11 cellular contexts compared by ENCODE assay signal in the genomic region with DNA sequence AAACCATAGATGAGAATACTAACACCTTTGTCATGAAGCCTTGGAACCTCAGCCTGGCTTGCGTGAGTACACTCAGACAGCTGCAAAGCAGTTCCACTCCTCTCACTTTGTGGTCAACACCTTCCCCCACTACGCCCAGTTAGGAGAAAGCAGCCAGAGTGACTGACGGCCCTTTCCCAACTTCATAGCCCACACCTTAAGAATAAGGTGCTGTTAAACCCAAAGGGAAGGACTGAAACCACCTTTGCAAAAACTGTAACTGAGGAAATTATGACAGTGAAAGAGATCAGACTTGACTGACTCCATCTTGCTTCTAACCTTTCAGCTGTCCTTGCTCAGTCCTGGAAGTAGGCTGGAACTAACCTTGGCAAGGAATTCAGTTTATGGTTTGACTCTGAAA. TPM values are rescaled to one million over a fixed set of nuclear protein-coding genes. Genes with fewer than 3 reads are reported as not detected.
DNase-seq lines count a peak whose midpoint lies in the region; ATAC-seq lines count a peak whose summit lies in the region.
"Had no signal": no experiment of that assay in that cellular context is flagged by ENCODE, and none has a peak within 500 bp of the region (broad histone marks: within the 10 kb centered on the region; RNA-seq: fewer than 3 reads in every experiment).

No MANE protein-coding gene starts in this region.

- peak overlapping the region; percentile 44 to 74 for H3K27ac Mint-ChIP-seq in activated naive CD4-positive, alpha-beta T cell treated with anti-CD3 and anti-CD28 coated beads, Interleukin-2, amount 50 U/mL, for 72 hours
- H3K27ac Mint-ChIP-seq in stimulated activated naive CD8-positive, alpha-beta T cell treated with anti-CD3 and anti-CD28 coated beads, Interleukin-15, amount 100 ng/mL, for 72 hours: peak overlapping the region; percentile 44 to 86

- H3K4me2 ChIP-seq in GM23248 (ENCODE audit: unreplicated experiment): no peak overlapping the region

- peaks cover 37% of the 10 kb centered on the region; the same call in 1 of the 2 replicates for H4K20me1 ChIP-seq in GM23248 (ENCODE audit: insufficient read depth)

- no peaks in the 10 kb centered on the region for H3K27me3 Mint-ChIP-seq in stimulated activated naive CD8-positive, alpha-beta T cell treated with anti-CD3 and anti-CD28 coated beads, Interleukin-15, amount 100 ng/mL, for 72 hours

- H3K4me3 ChIP-seq in GM23248: no peak overlapping the region

- peak; percentile 73 for DNase-seq in stimulated activated CD4-positive, alpha-beta T cell treated with anti-CD3 and anti-CD28 coated beads, Interleukin-15, amount 100 ng/mL, for 24 hours
- DNase-seq in stimulated activated CD4-positive, alpha-beta T cell treated with anti-CD3 and anti-CD28 coated beads, Interleukin-2, amount 100 ng/mL, for 48 hours: no peak
- peak; percentile 39 to 75 for DNase-seq in activated naive CD4-positive, alpha-beta T cell treated with anti-CD3 and anti-CD28 coated beads, Interleukin-2, amount 50 U/mL, for 72 hours (ENCODE audit: low spot score in 2 of 2)
- peak; percentile 38 to 77 for DNase-seq in stimulated activated naive CD8-positive, alpha-beta T cell treated with anti-CD3 and anti-CD28 coated beads, Interleukin-15, amount 100 ng/mL, for 72 hours
- DNase-seq in GM23248 (no peak), DMS79 treated with DMSO at 0.1 percent for 48 hours (lab: John Stamatoyannopoulos, UW) (no peak)
- DNase-seq: effector CD4-positive, alpha-beta T cell; islet precursor cell; NCI-H1436 treated with DMSO at 0.1 percent for 48 hours had no signal

- H3K36me3 ChIP-seq in GM23248 (ENCODE audit: low read depth): no peaks in the 10 kb centered on the region

- peaks cover 20 to 45% of the 10 kb centered on the region in 2 donors for H3K36me3 Mint-ChIP-seq in activated naive CD4-positive, alpha-beta T cell treated with anti-CD3 and anti-CD28 coated beads, Interleukin-2, amount 50 U/mL, for 72 hours

- peaks cover 6% of the 10 kb centered on the region for H3K4me1 ChIP-seq in GM23248 (ENCODE audit: insufficient read depth)

- no peak overlapping the region for H3K9ac ChIP-seq in GM23248

- H3K27me3 ChIP-seq in GM23248 (replicated peaks; ENCODE audit: insufficient read depth): no peaks in the 10 kb centered on the region

- WGBS in GM23248 (ENCODE audit: low coverage in 1 of 2, low lambda C conversion rate in 2 of 2, missing lambda C conversion rate in 2 of 2), 2 experiments: 91 to 95% methylated on average over 3 of the region's 3 CpGs

- H2AFZ ChIP-seq in GM23248: no peak overlapping the region

- H3K79me2 ChIP-seq in GM23248 (ENCODE audit: insufficient read depth): peaks cover 100% of the 10 kb centered on the region

- no peaks in the 10 kb centered on the region for H3K9me3 ChIP-seq in GM23248 (ENCODE audit: low read depth)

- ATAC-seq in HG03139 (IDR thresholded peaks at IDR 0.05; ENCODE audit: unreplicated experiment) (peak; percentile 87), HG03280 (IDR thresholded peaks at IDR 0.05; ENCODE audit: unreplicated experiment) (no peak)
- peak; percentile 98 to 99 for ATAC-seq in activated naive CD4-positive, alpha-beta T cell treated with anti-CD3 and anti-CD28 coated beads, Interleukin-2, amount 50 U/mL, for 72 hours
- ATAC-seq in stimulated activated naive CD8-positive, alpha-beta T cell treated with anti-CD3 and anti-CD28 coated beads, Interleukin-15, amount 100 ng/mL, for 72 hours: peak; percentile 99

- H3K4me3 Mint-ChIP-seq in stimulated activated naive CD8-positive, alpha-beta T cell treated with anti-CD3 and anti-CD28 coated beads, Interleukin-15, amount 100 ng/mL, for 72 hours: peak overlapping the region; percentile 62 to 64

- no peaks in the 10 kb centered on the region for H3K9me2 ChIP-seq in GM23248 (ENCODE audit: insufficient read depth)

- H3K27ac ChIP-seq in GM23248: no peak overlapping the region

- peaks cover 53% of the 10 kb centered on the region for H3K4me1 Mint-ChIP-seq in stimulated activated naive CD8-positive, alpha-beta T cell treated with anti-CD3 and anti-CD28 coated beads, Interleukin-15, amount 100 ng/mL, for 72 hours

- in situ Hi-C loops in GM23248 (cut with MboI): no loop called here

- H3F3A ChIP-seq in GM23248 (ENCODE audit: insufficient read depth): no peaks in the 10 kb centered on the region

- H3K9me3 Mint-ChIP-seq in activated naive CD4-positive, alpha-beta T cell treated with anti-CD3 and anti-CD28 coated beads, Interleukin-2, amount 50 U/mL, for 72 hours: peaks cover 13 to 17% of the 10 kb centered on the region in 2 donors
- peaks cover 15 to 19% of the 10 kb centered on the region in 2 donors for H3K9me3 Mint-ChIP-seq in stimulated activated naive CD8-positive, alpha-beta T cell treated with anti-CD3 and anti-CD28 coated beads, Interleukin-15, amount 100 ng/mL, for 72 hours

RNA-seq across cellular contexts. Expression of a gene that starts 13.7 kb away (rescaled TPM):
- 10 to 100 TPM; 36.5 to 53.0 TPM for total RNA-seq in activated naive CD4-positive, alpha-beta T cell treated with anti-CD3 and anti-CD28 coated beads, Interleukin-2, amount 50 U/mL, for 72 hours
- total RNA-seq in GM23248 (2014; rRNA removed; shearing (Covaris generic)): 15.9 and 28.1 TPM in 2 replicates
- polyA plus RNA-seq in GM23248 (2016; fragmentation: Nextera tagmentation; extraction: Ambion mirVana): 14.6 and 15.4 TPM in 2 replicates

Comparison
In these comparisons a context has a peak if more than half of its experiments do, and no peak if none do; other contexts are left out.
1. DNase-seq: peak in stimulated activated CD4-positive, alpha-beta T cell treated with anti-CD3 and anti-CD28 coated beads, Interleukin-15, amount 100 ng/mL, for 24 hours (single experiment), activated naive CD4-positive, alpha-beta T cell treated with anti-CD3 and anti-CD28 coated beads, Interleukin-2, amount 50 U/mL, for 72 hours (2 of 2) and stimulated activated naive CD8-positive, alpha-beta T cell treated with anti-CD3 and anti-CD28 coated beads, Interleukin-15, amount 100 ng/mL, for 72 hours (2 of 2); none in stimulated activated CD4-positive, alpha-beta T cell treated with anti-CD3 and anti-CD28 coated beads, Interleukin-2, amount 100 ng/mL, for 48 hours (0 of 2), GM23248 (single experiment) and DMS79 treated with DMSO at 0.1 percent for 48 hours (single experiment).